ENCODE assay signal across 22 cellular contexts in genomic region chr11:36235750-36236149, GRCh38. TPM values are rescaled to one million over a fixed set of nuclear protein-coding genes. Genes with fewer than 3 reads are reported as not detected.
DNase-seq lines count a peak whose midpoint lies in the region; ATAC-seq and TF ChIP-seq lines count a peak whose summit lies in the region.
"Had no signal": no experiment of that assay in that cellular context is flagged by ENCODE, and none has a peak within 500 bp of the region (broad histone marks: within the 10 kb centered on the region; RNA-seq: fewer than 3 reads in every experiment).

No MANE protein-coding gene starts in this region.

- H2BK5ac ChIP-seq in IMR-90 (ENCODE audit: low read depth, low read length, poor library complexity, severe bottlenecking) = no peak overlapping the region

- no peak overlapping the region for H4K5ac ChIP-seq in IMR-90 (ENCODE audit: low read depth, low read length)

- H3K27ac ChIP-seq in IMR-90 (ENCODE audit: insufficient read depth, low read length) = no peak overlapping the region
- H3K27ac ChIP-seq: dorsolateral prefrontal cortex, heart left ventricle, parathyroid adenoma, RWPE1, SK-N-MC, upper lobe of left lung had no signal

- H3K79me1 ChIP-seq in IMR-90 (ENCODE audit: low read depth in 1 of 2, low read length in 2 of 2) = no peaks in the 10 kb centered on the region

- WGBS in IMR-90 (ENCODE audit: extremely low coverage in 2 of 2, insufficient read length in 1 of 2), 2 experiments = no CpG with 5 or more reads among the region's 3 CpGs

- no peak for TF ChIP-seq CTCF in IMR-90 (conservative IDR thresholded peaks at IDR 0.05; ENCODE audit: low read depth, low read length)
- TF ChIP-seq CTCF in fibroblast of pulmonary artery (IDR thresholded peaks at IDR 0.05; ENCODE audit: low read length, missing control alignments) = no peak

- POLR2A ChIA-PET in IMR-90 (lab: Charles Lee; ENCODE audit: unreplicated experiment) = no interaction called here

- no peak overlapping the region for H3K4me3 ChIP-seq in IMR-90 (ENCODE audit: insufficient read depth, low read depth, low read length)
- H3K4me3 ChIP-seq in fibroblast of pulmonary artery (replicated peaks; ENCODE audit: low read depth, low read length) = no peak overlapping the region
- H3K4me3 ChIP-seq: dorsolateral prefrontal cortex, heart left ventricle, lung, SK-N-MC, upper lobe of left lung had no signal

- H3K4me2 ChIP-seq in IMR-90 (ENCODE audit: low read depth, low read length) = no peak overlapping the region

- peaks cover 2% of the 10 kb centered on the region; the same call in 1 of the 2 replicates for H3K27me3 ChIP-seq in IMR-90 (ENCODE audit: control insufficient read depth, insufficient read depth, low read length)
- H3K27me3 ChIP-seq: dorsolateral prefrontal cortex, heart left ventricle, upper lobe of left lung had no signal

- no peaks in the 10 kb centered on the region for H3K36me3 ChIP-seq in IMR-90 (ENCODE audit: control insufficient read depth, insufficient read depth, low read length)
- H3K36me3 ChIP-seq: heart left ventricle, upper lobe of left lung had no signal

- BruUV-seq in IMR-90 (replicated peaks; lab: Mats Ljungman, UMichigan) = no TSS peak

- H2AK9ac ChIP-seq in IMR-90 (replicated peaks; ENCODE audit: low read depth, low read length, poor library complexity) = no peak overlapping the region

- H2AFZ ChIP-seq in IMR-90 (replicated peaks; ENCODE audit: low read length, poor library complexity) = no peak overlapping the region
- H2AFZ ChIP-seq: parathyroid adenoma had no signal

- no peak overlapping the region for H3K4ac ChIP-seq in IMR-90 (ENCODE audit: low read depth, low read length)

- no peaks in the 10 kb centered on the region for H4K20me1 ChIP-seq in IMR-90 (ENCODE audit: insufficient read depth, low read length)

- DNase-seq in IMR-90 = peak; percentile 36
- DNase-seq in amniotic epithelial cell (ENCODE audit: low read depth) = peak; percentile 55
- DNase-seq in fibroblast of pulmonary artery (ENCODE audit: low read depth) = peak; percentile 24
- no peak for DNase-seq in posterior cingulate gyrus
- DNase-seq: activated CD4-positive, alpha-beta T cell treated with anti-CD3 and anti-CD28 coated beads for 36 hours; activated CD8-positive, alpha-beta T cell treated with anti-CD3 and anti-CD28 coated beads, Interleukin-2, amount 10 ng/mL, durations not matched to agents 7 days and 5 days; activated T-cell treated with anti-CD3 and anti-CD28 coated beads for 4 hours; dorsolateral prefrontal cortex; heart left ventricle; NCI-H1436 treated with DMSO at 0.1 percent for 48 hours; NCI-H446 treated with DMSO at 0.1 percent for 48 hours; right cardiac atrium; stimulated activated CD4-positive, alpha-beta T cell treated with anti-CD3 and anti-CD28 coated beads, Interleukin-4, amount 100 ng/mL, for 4 hours; upper lobe of left lung had no signal

- in situ Hi-C loops in IMR-90 (cut with MboI; ENCODE audit: low sequenced_read_pairs) = no loop called here

- H2BK15ac ChIP-seq in IMR-90 (ENCODE audit: low read depth, low read length) = no peak overlapping the region

- H2BK20ac ChIP-seq in IMR-90 (ENCODE audit: low read depth, low read length) = no peak overlapping the region

- H3K9me3 ChIP-seq in IMR-90 (ENCODE audit: control insufficient read depth, insufficient read depth, low read length) = no peaks in the 10 kb centered on the region
- H3K9me3 ChIP-seq: heart left ventricle, upper lobe of left lung had no signal

- no peak overlapping the region; the same call in 1 of the 2 replicates for H3K14ac ChIP-seq in IMR-90 (replicated peaks; ENCODE audit: low read depth, low read length)

- peaks cover 2% of the 10 kb centered on the region for H3K4me1 ChIP-seq in IMR-90 (ENCODE audit: control insufficient read depth, insufficient read depth, low read length)
- H3K4me1 ChIP-seq: parathyroid adenoma, upper lobe of left lung had no signal

- no peak for ATAC-seq in IMR-90 (ENCODE audit: low read depth)
- no peak for ATAC-seq in HG03159 (IDR thresholded peaks at IDR 0.05; ENCODE audit: unreplicated experiment)
- ATAC-seq in HG03439 (IDR thresholded peaks at IDR 0.05; ENCODE audit: unreplicated experiment) = no peak
- no peak for ATAC-seq in HG03460 (IDR thresholded peaks at IDR 0.05; ENCODE audit: unreplicated experiment)
- ATAC-seq: activated CD4-positive, alpha-beta T cell treated with anti-CD3 and anti-CD28 coated beads for 36 hours; activated CD8-positive, alpha-beta T cell treated with anti-CD3 and anti-CD28 coated beads, Interleukin-2, amount 10 ng/mL, durations not matched to agents 7 days and 5 days; heart left ventricle; right cardiac atrium; stimulated activated memory B cell treated with anti-CD40 and anti-IgM and Interleukin-4, amounts not matched to agents 10 μg/mL and 1 μg/mL and 100 μg/mL, for 72 hours had no signal

- H3K18ac ChIP-seq in IMR-90 (ENCODE audit: low read depth, low read length) = no peak overlapping the region

- TF ChIP-seq POLR2A in IMR-90 (IDR thresholded peaks at IDR 0.05; ENCODE audit: low read depth, low read length) = no peak

- no peak overlapping the region for H2BK120ac ChIP-seq in IMR-90 (ENCODE audit: low read depth, low read length)

- no peak overlapping the region for H3K9ac ChIP-seq in IMR-90 (ENCODE audit: low read depth, low read length)
- H3K9ac ChIP-seq: parathyroid adenoma had no signal

- H3K9me1 ChIP-seq in IMR-90 (ENCODE audit: insufficient read depth, low read length) = peaks cover 2% of the 10 kb centered on the region; the same call in 1 of the 2 replicates

- H4K8ac ChIP-seq in IMR-90 (ENCODE audit: low read depth in 2 of 2, low read length in 2 of 2) = no peak overlapping the region

- H4K91ac ChIP-seq in IMR-90 (ENCODE audit: insufficient read depth, low read depth, low read length) = no peak overlapping the region

- no peak overlapping the region for H2AK5ac ChIP-seq in IMR-90 (ENCODE audit: low read depth, low read length)

- TF ChIP-seq RAD21 in IMR-90 (IDR thresholded peaks at IDR 0.05; ENCODE audit: low read length) = no peak

- dilution Hi-C loops in IMR-90 (cut with HindIII; ENCODE audit: low sequenced_read_pairs, unreplicated experiment) = no loop called here

- intact Hi-C loops in IMR-90 (cut with micrococcal nuclease) (no loop called here), posterior cingulate gyrus (cut with DNase I) (no loop called here)

- H3K23ac ChIP-seq in IMR-90 (ENCODE audit: low read depth, low read length) = no peak overlapping the region

- CTCF ChIA-PET in IMR-90 (lab: Yijun Ruan, JAX) = no interaction called here

- H3K56ac ChIP-seq in IMR-90 (ENCODE audit: extremely low read depth, insufficient read depth, low read length) = no peak overlapping the region

TF ChIP-seq in IMR-90, 13 proteins besides CTCF, POLR2A, EP300 and RAD21:
- no peak for TF ChIP-seq CHD1 (IDR thresholded peaks at IDR 0.05; ENCODE audit: low read depth, low read length)
- TF ChIP-seq BHLHE40 (IDR thresholded peaks at IDR 0.05; ENCODE audit: low read depth, low read length) = no peak
- no peak for TF ChIP-seq CEBPB (IDR thresholded peaks at IDR 0.05; ENCODE audit: low read depth, low read length)
- TF ChIP-seq FOS (IDR thresholded peaks at IDR 0.05; ENCODE audit: low read depth, low read length) = 0 out of 2 replicates have a peak, but pooled peaks have one; percentile 39
TF ChIP-seq in IMR-90: peak in this region for 1.

RNA-seq across cellular contexts. Expression of gene COMMD9, which starts 53.5 kb away (rescaled TPM):
- 50.7 and 54.2 TPM in 2 replicates for total RNA-seq in IMR-90 (2012; rRNA removed)
- polyA plus RNA-seq in IMR-90 (2012; rRNA removed) = 58.3 and 77.1 TPM in 2 replicates
- 42.1 and 51.2 TPM in 2 replicates for polyA plus RNA-seq in IMR-90 (2012; cell fraction: cytosol; rRNA removed)
- 33.2 and 38.4 TPM in 2 replicates for polyA plus RNA-seq in IMR-90 (2012; cell fraction: nucleus; rRNA removed; ENCODE audit: low replicate concordance)

Comparison
In these comparisons a context has a peak if more than half of its experiments do, and no peak if none do; other contexts are left out.
1. DNase-seq: peak in IMR-90 (single experiment), amniotic epithelial cell (single experiment) and fibroblast of pulmonary artery (single experiment); none in posterior cingulate gyrus (0 of 10).